ENCODE assay signal across 8 cellular contexts in genomic region chr5:180069589-180070247, GRCh38. TPM values are rescaled to one million over a fixed set of nuclear protein-coding genes. Genes with fewer than 3 reads are reported as not detected.
A peak's percentile ranks its signal among the peaks of the same experiment; 100 is the strongest.
DNase-seq lines count a peak whose midpoint lies in the region; ATAC-seq and TF ChIP-seq lines count a peak whose summit lies in the region.

No MANE protein-coding gene starts in this region.

- peaks cover 28% of the 10 kb centered on the region for H3K4me1 Mint-ChIP-seq in memory B cell

- intact Hi-C loops in breast epithelium (cut with DNase I; ENCODE audit: low total_unique reads) = no loop called here
- intact Hi-C loops in transverse colon (cut with DNase I; ENCODE audit: low total_unique reads) = no loop called here

- H3K9me3 Mint-ChIP-seq in memory B cell = no peaks in the 10 kb centered on the region

- no peak for ATAC-seq in memory B cell (ENCODE audit: low read depth)
- no peak for ATAC-seq in GM19351 (IDR thresholded peaks at IDR 0.05; ENCODE audit: unreplicated experiment)
- ATAC-seq in HG02852 (IDR thresholded peaks at IDR 0.05; ENCODE audit: unreplicated experiment) = no peak

- H3K4me1 ChIP-seq in BLaER1 (peaks cover 31% of the 10 kb centered on the region), breast epithelium (no peaks in the 10 kb centered on the region), transverse colon (peaks cover 4 to 34% (median 11%) of the 10 kb centered on the region in 4 donors)

- WGBS in transverse colon (ENCODE audit: low coverage in 1 of 2), 2 donors = 42 to 61% methylated on average over 6 to 9 of the region's 9 CpGs

- H3K4me3 Mint-ChIP-seq in memory B cell = peak overlapping the region; percentile 89

- TF ChIP-seq CTCF in breast epithelium (IDR thresholded peaks at IDR 0.05) (no peak), transverse colon (IDR thresholded peaks at IDR 0.05) (no peak)

- H3K27me3 Mint-ChIP-seq in memory B cell = no peaks in the 10 kb centered on the region

- H3K36me3 ChIP-seq in BLaER1 (peaks cover 25% of the 10 kb centered on the region), MG63 (no peaks in the 10 kb centered on the region), breast epithelium (no peaks in the 10 kb centered on the region), transverse colon (no peaks in the 10 kb centered on the region)

- DNase-seq in MG63 (peak; percentile 26), breast epithelium (ENCODE audit: low spot score in 2 of 2) (peak in 1 of 2 donors; percentile 28), memory B cell (ENCODE audit: low spot score in 2 of 2) (no peak), transverse colon (peak; percentile 35), NCI-H187 (lab: John Stamatoyannopoulos, UW) (no peak)

- H3K9ac ChIP-seq in BLaER1 = peak overlapping the region; percentile 94

- H3K36me3 Mint-ChIP-seq in memory B cell = no peaks in the 10 kb centered on the region

- H3K27me3 ChIP-seq in BLaER1 (no peaks in the 10 kb centered on the region), MG63 (no peaks in the 10 kb centered on the region), breast epithelium (no peaks in the 10 kb centered on the region), transverse colon (no peaks in the 10 kb centered on the region)

- no peak for TF ChIP-seq EP300 in transverse colon (IDR thresholded peaks at IDR 0.05; ENCODE audit: low read depth)

- H3K4me2 ChIP-seq in BLaER1 = peak overlapping the region; percentile 98

- in situ Hi-C loops in transverse colon (cut with MboI; ENCODE audit: low pct_ligation_motif_present in 1 of 4, low pct_unique_long_range_greater_than_20kb in 1 of 4, low sequenced_read_pairs in 3 of 4) = no loop called here

- TF ChIP-seq POLR2A in breast epithelium (IDR thresholded peaks at IDR 0.05) (no peak), transverse colon (IDR thresholded peaks at IDR 0.05) (peak; percentile 21)

- H3K27ac ChIP-seq in BLaER1 = peak overlapping the region; percentile 95
- H3K27ac ChIP-seq in breast epithelium = peak overlapping the region; percentile 85 to 97
- H3K27ac ChIP-seq in transverse colon = peak overlapping the region; percentile 96 to 99 (median 97)

- H3K9me3 ChIP-seq in BLaER1 (peaks cover 33% of the 10 kb centered on the region), MG63 (peaks cover 8% of the 10 kb centered on the region), breast epithelium (no peaks in the 10 kb centered on the region), transverse colon (no peaks in the 10 kb centered on the region)

- H3K27ac Mint-ChIP-seq in memory B cell = no peak overlapping the region

- H4K20me1 ChIP-seq in BLaER1 = peaks cover 47% of the 10 kb centered on the region

- peak overlapping the region; percentile 88 for H3K4me3 ChIP-seq in BLaER1
- peak overlapping the region; percentile 70 for H3K4me3 ChIP-seq in MG63
- H3K4me3 ChIP-seq in breast epithelium = peak overlapping the region; percentile 88 to 99 (median 91)
- peak overlapping the region in 2 of 4 donors; percentile 79 to 98 for H3K4me3 ChIP-seq in transverse colon

RNA-seq across cellular contexts. Expression of gene RNF130, which starts 1.8 kb away (rescaled TPM):
- 92.1 and 92.7 TPM in 2 replicates for total RNA-seq in MG63 (2014; rRNA removed; shearing (Covaris generic); ENCODE audit: low replicate concordance)
- total RNA-seq in breast epithelium = 100 to 1,000 TPM; 114 to 267 (median 143) TPM
- total RNA-seq in transverse colon = 10 to 100 TPM; 62.2 to 95.2 (median 70.3) TPM

Comparison
In these comparisons a context has a peak if more than half of its experiments do, and no peak if none do; other contexts are left out.
1. DNase-seq: peak in MG63 (single experiment) and transverse colon (single experiment); none in memory B cell (0 of 2) and NCI-H187 (0 of 2).
2. Peak in every context shown above with its lines, with median percentiles within 50 percentile points of each other: H3K27ac ChIP-seq.